In the genomic region with DNA sequence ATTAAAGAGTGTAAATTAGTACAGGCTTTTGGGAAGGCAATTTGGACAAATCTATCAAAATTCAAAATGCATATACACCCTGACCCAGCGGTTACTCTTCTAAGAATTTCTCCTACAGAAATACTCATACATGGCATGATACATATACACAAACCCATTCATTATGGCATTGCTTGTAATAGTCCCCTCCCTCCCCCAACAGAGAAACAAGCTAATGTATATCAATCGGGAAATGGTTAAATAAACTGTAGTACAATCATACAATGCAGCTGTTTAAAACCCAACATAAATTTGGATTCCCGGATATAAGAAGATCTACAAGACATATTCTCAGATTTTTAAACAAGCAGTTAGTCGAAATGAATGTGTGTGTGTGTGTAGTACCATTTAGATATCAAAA, we compare ENCODE assay signal across 8 cellular contexts. TPM values are rescaled to one million over a fixed set of nuclear protein-coding genes. Genes with fewer than 3 reads are reported as not detected.
DNase-seq lines count a peak whose midpoint lies in the region; ATAC-seq and TF ChIP-seq lines count a peak whose summit lies in the region.

No MANE protein-coding gene starts in this region.

- H3K9ac ChIP-seq in stomach smooth muscle (ENCODE audit: low read length in 2 of 2), result peak overlapping the region; percentile 13 to 59

- intact Hi-C loops in cardiac septum (cut with DNase I), result loop anchor here (2.0 kb wide), 1 partner anchor 359 kb away; the partner anchor contains the start of gene PHF8

- H3K4me3 ChIP-seq in cardiac muscle cell, result peak overlapping the region; percentile 63
- peak overlapping the region; percentile 67 for H3K4me3 ChIP-seq in iPS-11a (ENCODE audit: low read depth, low read length)
- peak overlapping the region; percentile 57 to 77 for H3K4me3 ChIP-seq in stomach smooth muscle (ENCODE audit: low read length in 2 of 2)

- H3K27me3 ChIP-seq in cardiac muscle cell (no peaks in the 10 kb centered on the region), stomach smooth muscle (ENCODE audit: control insufficient read depth in 1 of 2, insufficient read depth in 2 of 2, low read length in 2 of 2) (no peaks in the 10 kb centered on the region)

- no peak for TF ChIP-seq CTCF in cardiac muscle cell (IDR thresholded peaks at IDR 0.05; ENCODE audit: low read depth, low read length)
- no peak for TF ChIP-seq CTCF in VCaP (conservative IDR thresholded peaks at IDR 0.05)

- H3K9me3 ChIP-seq in cardiac muscle cell (ENCODE audit: low read depth), result no peaks in the 10 kb centered on the region
- no peaks in the 10 kb centered on the region for H3K9me3 ChIP-seq in stomach smooth muscle (ENCODE audit: control insufficient read depth in 2 of 2, low read length in 2 of 2)

- DNase-seq in cardiac muscle cell (ENCODE audit: low read depth in 1 of 2, low spot score in 1 of 2) (no peak), cardiac septum (ENCODE audit: low spot score) (no peak), NCI-H526 treated with DMSO at 0.1 percent for 48 hours (lab: John Stamatoyannopoulos, UW) (no peak)

- no peak for ATAC-seq in GM19467 (IDR thresholded peaks at IDR 0.05; ENCODE audit: unreplicated experiment)
- no peak for ATAC-seq in HG02981 (IDR thresholded peaks at IDR 0.05; ENCODE audit: unreplicated experiment)

- H3K27ac ChIP-seq in cardiac muscle cell, result peak overlapping the region; percentile 92
- peak overlapping the region; percentile 76 for H3K27ac ChIP-seq in VCaP
- H3K27ac ChIP-seq in stomach smooth muscle (ENCODE audit: low read length), result peak overlapping the region; percentile 80

- no peaks in the 10 kb centered on the region for H3K36me3 ChIP-seq in cardiac muscle cell
- H3K36me3 ChIP-seq in stomach smooth muscle (ENCODE audit: control insufficient read depth in 2 of 2, insufficient read depth in 2 of 2, low read length in 2 of 2), result peaks cover 0 to 4% of the 10 kb centered on the region in 2 donors

- no peaks in the 10 kb centered on the region for H3K4me1 ChIP-seq in cardiac muscle cell (ENCODE audit: low read depth)
- peaks cover 13% of the 10 kb centered on the region for H3K4me1 ChIP-seq in stomach smooth muscle (ENCODE audit: control insufficient read depth, insufficient read depth, low read length)

RNA-seq across cellular contexts. Expression of gene HUWE1, which starts 0.8 kb away (rescaled TPM):
- 105 and 163 TPM in 2 replicates for total RNA-seq in cardiac muscle cell
- 56.0 and 72.3 TPM in 2 replicates for polyA plus RNA-seq in cardiac muscle cell
- 177 TPM for total RNA-seq in cardiac septum
